9 cellular contexts compared by ENCODE assay signal in the genomic region with DNA sequence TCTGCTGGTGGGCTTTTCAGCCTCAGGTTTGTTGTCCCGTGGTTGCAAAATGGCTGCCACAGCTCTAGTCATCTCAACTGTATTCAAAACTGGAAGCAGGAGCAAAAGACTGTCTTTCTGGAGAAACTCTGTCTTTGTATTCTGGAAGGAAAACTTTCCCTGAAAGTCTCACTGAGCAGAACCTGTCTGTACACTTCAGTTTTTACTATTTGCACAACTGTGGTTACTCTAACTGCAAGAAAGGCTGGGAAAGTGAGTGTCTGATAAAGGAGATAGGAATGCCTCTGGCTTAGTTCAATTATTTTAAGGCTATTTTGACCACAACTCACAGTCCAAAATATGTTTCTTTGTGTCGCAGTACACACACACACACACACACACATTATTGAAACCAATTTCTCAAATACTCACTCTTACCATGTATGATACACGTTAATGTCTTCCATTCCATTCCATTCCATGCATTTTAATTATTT. TPM values are rescaled to one million over a fixed set of nuclear protein-coding genes. Genes with fewer than 3 reads are reported as not detected.
DNase-seq lines count a peak whose midpoint lies in the region; ATAC-seq and TF ChIP-seq lines count a peak whose summit lies in the region.
"Had no signal": no experiment of that assay in that cellular context is flagged by ENCODE, and none has a peak within 500 bp of the region (broad histone marks: within the 10 kb centered on the region; RNA-seq: fewer than 3 reads in every experiment).

No MANE protein-coding gene starts in this region.

- peaks cover 7% of the 10 kb centered on the region for H4K20me1 ChIP-seq in osteoblast (ENCODE audit: insufficient read depth, low read length)

- H3K9me3 ChIP-seq in Peyer's patch (no peaks in the 10 kb centered on the region), esophagus (ENCODE audit: control insufficient read depth in 2 of 2, insufficient read depth in 1 of 2, low read depth in 1 of 2, low read length in 1 of 2) (no peaks in the 10 kb centered on the region), osteoblast (ENCODE audit: low read depth, low read length) (no peaks in the 10 kb centered on the region)
- H3K9me3 ChIP-seq in naive thymus-derived CD4-positive, alpha-beta T cell (ENCODE audit: control insufficient read depth in 2 of 3, low read length in 3 of 3) = no peaks in the 10 kb centered on the region

- ATAC-seq in HG02588 (IDR thresholded peaks at IDR 0.05; ENCODE audit: unreplicated experiment) (no peak), HG02642 (IDR thresholded peaks at IDR 0.05; ENCODE audit: poor library complexity, unreplicated experiment) (no peak)
- ATAC-seq in naive thymus-derived CD4-positive, alpha-beta T cell = no peak

- no peak for TF ChIP-seq POLR2A in Peyer's patch (IDR thresholded peaks at IDR 0.05)

- intact Hi-C loops in naive thymus-derived CD4-positive, alpha-beta T cell (cut with micrococcal nuclease) = no loop called here

- H3K9me3 Mint-ChIP-seq in naive thymus-derived CD4-positive, alpha-beta T cell = no peaks in the 10 kb centered on the region

- H3K27ac ChIP-seq in Peyer's patch (peak overlapping the region; percentile 50 to 94 (median 85)), esophagus (ENCODE audit: low read depth in 2 of 2, low read length in 1 of 2) (peak overlapping the region; percentile 90 to 93), osteoblast (ENCODE audit: low read depth, low read length) (peak overlapping the region; percentile 99)
- H3K27ac ChIP-seq in naive thymus-derived CD4-positive, alpha-beta T cell (ENCODE audit: low read depth, low read length) = no peak overlapping the region

- H2AFZ ChIP-seq in osteoblast (ENCODE audit: low read length) = no peak overlapping the region

- peak overlapping the region; percentile 79 for H3K4me2 ChIP-seq in osteoblast (ENCODE audit: insufficient read depth, low read length)

- H3K36me3 ChIP-seq in Peyer's patch (no peaks in the 10 kb centered on the region), esophagus (ENCODE audit: control insufficient read depth in 2 of 2, insufficient read depth in 2 of 2, low read length in 1 of 2) (peaks cover 0 to 3% of the 10 kb centered on the region in 2 donors), osteoblast (ENCODE audit: insufficient read depth, low read length) (no peaks in the 10 kb centered on the region)
- H3K36me3 ChIP-seq in naive thymus-derived CD4-positive, alpha-beta T cell (ENCODE audit: control insufficient read depth in 2 of 3, insufficient read depth in 3 of 3, low read length in 3 of 3) = peaks cover 0 to 17% (median 0%) of the 10 kb centered on the region in 3 experiments

- H3K36me3 Mint-ChIP-seq in naive thymus-derived CD4-positive, alpha-beta T cell = peaks cover 0 to 11% (median 0%) of the 10 kb centered on the region in 5 donors

- peak overlapping the region in 1 of 9 donors; percentile 17 for H3K27ac Mint-ChIP-seq in naive thymus-derived CD4-positive, alpha-beta T cell

- H3K4me3 ChIP-seq in AG10803 (ENCODE audit: low read length) (peak overlapping the region; percentile 7; the same call in 1 of the 2 replicates), Peyer's patch (no peak overlapping the region), esophagus (ENCODE audit: low read depth in 1 of 2, low read length in 2 of 2) (no peak overlapping the region), osteoblast (ENCODE audit: insufficient read depth, low read length) (peak overlapping the region; percentile 48)
- H3K4me3 ChIP-seq in naive thymus-derived CD4-positive, alpha-beta T cell (ENCODE audit: low read length) = no peak overlapping the region

- POLR2A ChIA-PET in naive thymus-derived CD4-positive, alpha-beta T cell (lab: Charles Lee) = no interaction called here

- H3K79me2 ChIP-seq in osteoblast (ENCODE audit: insufficient read depth, low read length) = peaks cover 72% of the 10 kb centered on the region

- H3K4me1 ChIP-seq in Peyer's patch (peaks cover 0 to 95% (median 10%) of the 10 kb centered on the region in 4 donors), esophagus (ENCODE audit: control insufficient read depth in 2 of 2, insufficient read depth in 2 of 2, low read length in 1 of 2) (peaks cover 17 to 18% of the 10 kb centered on the region in 2 donors), osteoblast (ENCODE audit: insufficient read depth, low read length) (peaks cover 48% of the 10 kb centered on the region)
- H3K4me1 ChIP-seq in naive thymus-derived CD4-positive, alpha-beta T cell (ENCODE audit: control insufficient read depth in 2 of 2, insufficient read depth in 2 of 2, low read length in 2 of 2) = no peaks in the 10 kb centered on the region

- no peak overlapping the region for H3K4me3 Mint-ChIP-seq in naive thymus-derived CD4-positive, alpha-beta T cell

- no peaks in the 10 kb centered on the region for H3K27me3 Mint-ChIP-seq in naive thymus-derived CD4-positive, alpha-beta T cell

- CTCF ChIA-PET in naive thymus-derived CD4-positive, alpha-beta T cell (lab: Charles Lee) = no interaction called here

- peaks cover 0 to 60% (median 44%) of the 10 kb centered on the region in 7 donors for H3K4me1 Mint-ChIP-seq in naive thymus-derived CD4-positive, alpha-beta T cell

- 74 to 76% methylated on average over 3 of the region's 3 CpGs for WGBS in esophagus, 2 donors

- H3K27me3 ChIP-seq in Peyer's patch (no peaks in the 10 kb centered on the region), esophagus (ENCODE audit: control insufficient read depth in 1 of 2, insufficient read depth in 2 of 2, low read length in 2 of 2) (no peaks in the 10 kb centered on the region), osteoblast (ENCODE audit: insufficient read depth, low read length) (no peaks in the 10 kb centered on the region)
- H3K27me3 ChIP-seq in naive thymus-derived CD4-positive, alpha-beta T cell (ENCODE audit: control insufficient read depth in 2 of 2, insufficient read depth in 2 of 2, low read length in 2 of 2) = no peaks in the 10 kb centered on the region

- peak; percentile 98 for DNase-seq in AG10803 (ENCODE audit: low read depth)
- DNase-seq in Peyer's patch = no peak
- DNase-seq in osteoblast (ENCODE audit: insufficient read length, low spot score, missing footprints) = peak; percentile 83
- DNase-seq in DMS114 treated with DMSO at 0.1 percent for 48 hours (lab: John Stamatoyannopoulos, UW; ENCODE audit: unreplicated experiment) = no peak
- DNase-seq in naive thymus-derived CD4-positive, alpha-beta T cell = no peak
- DNase-seq: NCI-H2171 had no signal

- TF ChIP-seq CTCF in AG10803 (conservative IDR thresholded peaks at IDR 0.05; ENCODE audit: low read length) = no peak
- TF ChIP-seq CTCF in Peyer's patch (IDR thresholded peaks at IDR 0.05) = no peak
- no peak for TF ChIP-seq CTCF in osteoblast (IDR thresholded peaks at IDR 0.05; ENCODE audit: extremely low read depth, low read depth, low read length)

RNA-seq across cellular contexts. Expression of a gene that starts 49.7 kb away (rescaled TPM):
- total RNA-seq in Peyer's patch (100 to 1,000 TPM in 1 of 4 donors, 10 to 100 TPM in 3; 11.2 to 117 (median 23.0) TPM), osteoblast (136 and 144 TPM in 2 replicates)
- 10 to 100 TPM; 22.4 to 27.4 TPM for polyA plus RNA-seq in esophagus
- total RNA-seq in naive thymus-derived CD4-positive, alpha-beta T cell = under 1 TPM in 3 of 5 experiments, not detected in 2; 0.15 to 0.37 (median 0.19) TPM
- polyA plus RNA-seq in naive thymus-derived CD4-positive, alpha-beta T cell = not detected

RNA-seq across cellular contexts. Expression of a gene that starts 54.5 kb away (rescaled TPM):
- total RNA-seq in Peyer's patch = 10 to 100 TPM in 3 of 4 donors, 1 to 10 TPM in 1; 8.2 to 14.9 (median 13.3) TPM
- polyA plus RNA-seq in esophagus = 1 to 10 TPM; 4.0 to 8.5 TPM
- 3.8 and 4.7 TPM in 2 replicates for total RNA-seq in osteoblast
- 10 to 100 TPM; 18.6 to 36.6 (median 33.5) TPM for total RNA-seq in naive thymus-derived CD4-positive, alpha-beta T cell
- 1 to 10 TPM in 1 of 2 donors, under 1 TPM in 1; 0.95 to 1.4 TPM for polyA plus RNA-seq in naive thymus-derived CD4-positive, alpha-beta T cell

Comparison
In these comparisons a context has a peak if more than half of its experiments do, and no peak if none do; other contexts are left out.
1. DNase-seq: peak in AG10803 (single experiment) and osteoblast (single experiment); none in Peyer's patch (0 of 3), DMS114 treated with DMSO at 0.1 percent for 48 hours (single experiment) and naive thymus-derived CD4-positive, alpha-beta T cell (0 of 9).
2. H3K4me3 ChIP-seq: peak in AG10803 (single experiment) and osteoblast (single experiment); none in Peyer's patch (0 of 4), esophagus (0 of 2) and naive thymus-derived CD4-positive, alpha-beta T cell (single experiment).
3. RNA of a gene that starts 49.7 kb away (total RNA-seq): 136 to 144 TPM in osteoblast and 11.2 to 117 TPM in Peyer's patch; 0.15 to 0.37 TPM in naive thymus-derived CD4-positive, alpha-beta T cell; every median in the first group is over 4 times any median in the second.